ENCODE assay signal across 22 cellular contexts in the genomic region with DNA sequence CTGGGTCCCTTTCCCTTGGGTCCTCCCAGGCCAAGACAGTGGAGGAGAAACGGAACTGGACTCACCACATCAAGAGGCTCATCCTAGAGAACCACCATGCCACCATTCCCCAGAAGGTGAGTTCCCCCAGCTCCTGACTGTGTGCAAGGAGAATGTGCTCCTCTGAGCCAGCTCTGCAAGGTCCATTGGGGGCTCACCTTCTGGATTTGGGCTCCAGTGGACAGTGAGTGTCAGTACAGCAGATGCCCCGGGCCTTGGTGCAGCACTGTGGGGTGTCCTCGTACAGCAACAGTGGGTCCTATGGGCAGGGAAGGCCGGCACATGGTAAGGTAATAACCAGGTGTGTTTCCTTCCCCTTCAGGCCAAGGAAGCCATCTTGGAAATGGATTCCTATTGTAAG.
"Had no signal": no experiment of that assay in that cellular context is flagged by ENCODE, and none has a peak within 500 bp of the region (broad histone marks: within the 10 kb centered on the region; RNA-seq: fewer than 3 reads in every experiment).

No MANE protein-coding gene starts in this region.

- H3K4me1 ChIP-seq: psoas muscle had no signal

- H3K9me3 Mint-ChIP-seq: activated T-helper 1 cell treated with anti-CD3 and anti-CD28 coated beads, Interleukin-12 subunit alpha, Interleukin-12 subunit beta, Interleukin-2, Interleukin-4 antibody, amounts not matched to agents 30 ng/mL and 10 ng/mL and 1 ng/mL, durations not matched to agents 14 hours and 24 hours and 36 hours; stimulated activated naive CD8-positive, alpha-beta T cell treated with anti-CD3 and anti-CD28 coated beads, Interleukin-15, Interleukin-2, amounts not matched to agents 100 ng/mL and 50 ng/mL, for 24 hours had no signal

- H3K27me3 ChIP-seq: esophagus muscularis mucosa, foreskin keratinocyte, pancreas, thyroid gland had no signal

- ATAC-seq: activated CD4-positive, CD25-positive, alpha-beta regulatory T cell treated with anti-CD3 and anti-CD28 coated beads, Interleukin-2, amount 50 U/mL, for 24 hours; foreskin keratinocyte; pancreas; psoas muscle had no signal

- H3K4me3 Mint-ChIP-seq: activated T-helper 1 cell treated with anti-CD3 and anti-CD28 coated beads, Interleukin-12 subunit alpha, Interleukin-12 subunit beta, Interleukin-2, Interleukin-4 antibody, amounts not matched to agents 30 ng/mL and 10 ng/mL and 1 ng/mL, durations not matched to agents 14 hours and 24 hours and 36 hours; stimulated activated naive CD8-positive, alpha-beta T cell treated with anti-CD3 and anti-CD28 coated beads, Interleukin-15, Interleukin-2, amounts not matched to agents 100 ng/mL and 50 ng/mL, for 24 hours had no signal

- DNase-seq: activated CD4-positive, alpha-beta T cell treated with anti-CD3 and anti-CD28 coated beads for 48 hours; activated CD4-positive, alpha-beta T cell treated with anti-CD3 and anti-CD28 coated beads, Interleukin-2, amount 50 U/mL, for 48 hours; activated CD8-positive, alpha-beta memory T cell treated with anti-CD3 and anti-CD28 coated beads, Interleukin-2, amount 50 U/mL, for 4 hours; activated gamma-delta T cell; activated naive CD4-positive, alpha-beta T cell treated with anti-CD3 and anti-CD28 coated beads, Interleukin-2, amount 50 U/mL, for 16 hours; activated T-cell treated with anti-CD3 and anti-CD28 coated beads, Interleukin-2, amount 50 U/mL, for 1 hour; amniotic stem cell; foreskin keratinocyte; mammary epithelial cell; nucleus accumbens; stimulated activated CD4-positive, alpha-beta T cell treated with anti-CD3 and anti-CD28 coated beads, Interleukin-4, amount 100 ng/mL, for 1 hour; T-helper 9 cell; thyroid gland had no signal

- H3K4me3 ChIP-seq: esophagus muscularis mucosa, pancreas, psoas muscle, thyroid gland had no signal

- H3K27ac ChIP-seq: esophagus muscularis mucosa, foreskin keratinocyte, pancreas, psoas muscle, VCaP had no signal

- H3K9me3 ChIP-seq: esophagus muscularis mucosa, pancreas, psoas muscle, thyroid gland had no signal

- FAIRE-seq: islet of Langerhans, pancreas, TTC549 had no signal

- H3K27ac Mint-ChIP-seq: activated T-helper 1 cell treated with anti-CD3 and anti-CD28 coated beads, Interleukin-12 subunit alpha, Interleukin-12 subunit beta, Interleukin-2, Interleukin-4 antibody, amounts not matched to agents 30 ng/mL and 10 ng/mL and 1 ng/mL, durations not matched to agents 14 hours and 24 hours and 36 hours; stimulated activated naive CD8-positive, alpha-beta T cell treated with anti-CD3 and anti-CD28 coated beads, Interleukin-15, Interleukin-2, amounts not matched to agents 100 ng/mL and 50 ng/mL, for 24 hours had no signal

- H3K27me3 Mint-ChIP-seq: stimulated activated naive CD8-positive, alpha-beta T cell treated with anti-CD3 and anti-CD28 coated beads, Interleukin-15, Interleukin-2, amounts not matched to agents 100 ng/mL and 50 ng/mL, for 24 hours had no signal
